20 cellular contexts compared by ENCODE assay signal in genomic region chr11:77309401-77310085, GRCh38. TPM values are rescaled to one million over a fixed set of nuclear protein-coding genes. Genes with fewer than 3 reads are reported as not detected.
"Had no signal": no experiment of that assay in that cellular context is flagged by ENCODE, and none has a peak within 500 bp of the region (broad histone marks: within the 10 kb centered on the region; RNA-seq: fewer than 3 reads in every experiment).

No MANE protein-coding gene starts in this region.

- DNase-seq: activated CD4-positive, alpha-beta T cell treated with anti-CD3 and anti-CD28 coated beads for 48 hours; activated CD8-positive, alpha-beta T cell treated with anti-CD3 and anti-CD28 coated beads for 36 hours; activated effector memory CD4-positive, alpha-beta T cell treated with Interleukin-2 at 50 U/mL for 16 hours; activated T-cell treated with anti-CD3 and anti-CD28 coated beads, Interleukin-2, amount 50 U/mL, for 4 hours; brain microvascular endothelial cell; cortex of kidney; effector memory CD8-positive, alpha-beta T cell; left ventricle myocardium superior; mesenchymal stem cell; natural killer cell; posterior cingulate gyrus; retina; stimulated activated CD4-positive, alpha-beta T cell treated with anti-CD3 and anti-CD28 coated beads, Interleukin-4, amount 100 ng/mL, for 24 hours; stimulated activated naive CD4-positive, alpha-beta T cell treated with Interleukin-2 at 50 U/mL for 16 hours; T-helper 17 cell had no signal

- H3K4me3 ChIP-seq: skin epidermis had no signal

RNA-seq across cellular contexts. Expression of gene GDPD4, which starts 8.1 kb away (rescaled TPM):
- total RNA-seq: activated CD8-positive, alpha-beta T cell treated with anti-CD3 and anti-CD28 coated beads for 36 hours; activated naive CD4-positive, alpha-beta T cell treated with anti-CD3 and anti-CD28 coated beads, Interleukin-2, amount 50 U/mL, for 72 hours; activated T-cell treated with anti-CD3 and anti-CD28 coated beads, Interleukin-2, amount 50 U/mL, for 4 hours; glomerular endothelial cell; left ventricle myocardium superior; natural killer cell; T-helper 17 cell; temporal lobe; WTC11 had no signal
